Comparison of ENCODE assay signal across 8 cellular contexts in the genomic region with DNA sequence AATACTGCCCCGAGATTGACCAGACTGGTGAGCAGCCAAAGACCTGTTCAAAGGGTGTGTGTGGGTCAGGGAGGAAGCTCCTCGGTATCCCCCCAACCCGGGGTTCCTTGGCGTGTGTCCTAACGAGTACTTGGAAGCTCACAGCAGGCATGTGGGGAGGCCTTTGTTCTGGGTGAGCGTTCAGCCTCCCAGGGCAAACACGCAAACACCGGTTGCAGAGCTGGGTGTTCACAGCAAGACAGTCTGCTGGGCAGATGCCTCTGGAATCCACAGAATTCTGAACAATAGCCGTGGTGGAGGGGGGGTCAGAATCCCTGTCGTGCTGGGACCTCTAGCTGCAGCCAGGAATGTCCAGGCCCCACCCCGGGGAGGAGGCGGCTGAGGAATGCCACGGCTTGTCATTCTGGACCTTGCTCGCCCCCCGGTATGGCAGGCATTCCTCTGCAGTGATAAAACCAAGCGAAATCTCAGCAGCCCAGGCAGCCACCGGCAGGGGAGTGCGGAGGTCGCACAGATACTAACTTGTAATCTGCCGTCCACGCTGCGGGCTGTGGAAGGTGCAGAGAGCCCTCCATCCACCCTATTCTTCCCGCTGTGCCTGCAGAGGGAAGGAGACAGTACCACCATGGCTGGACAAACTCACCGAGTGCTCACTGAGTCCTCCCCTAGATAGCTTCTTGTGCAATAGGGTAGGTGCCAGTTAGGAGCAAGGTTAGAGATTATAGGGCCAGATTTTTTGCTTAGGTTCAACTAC.
DNase-seq lines count a peak whose midpoint lies in the region; ATAC-seq and TF ChIP-seq lines count a peak whose summit lies in the region.
"Not testable (repeated sequence)": the region's sequence is repeated elsewhere in the genome, so short reads cannot be mapped to it uniquely, and the experiment has no call there.

No MANE protein-coding gene starts in this region.

- not testable (repeated sequence) for H3K27me3 ChIP-seq in gastroesophageal sphincter; layer of hippocampus (ENCODE audit: control insufficient read depth, insufficient read depth, low read length); ovary; tibial artery

- TF ChIP-seq EP300 in gastroesophageal sphincter (IDR thresholded peaks at IDR 0.05); ovary (IDR thresholded peaks at IDR 0.05): not testable (repeated sequence)

- H3K4me1 ChIP-seq in gastroesophageal sphincter (peaks cover 0 to 33% (median 8%) of the 10 kb centered on the region in 3 donors), tibial artery (peaks cover 3 to 23% (median 7%) of the 10 kb centered on the region in 4 donors)
- H3K4me1 ChIP-seq in ovary (ENCODE audit: insufficient read depth) = not testable (repeated sequence)

- TF ChIP-seq POLR2A in gastroesophageal sphincter (IDR thresholded peaks at IDR 0.05); ovary (IDR thresholded peaks at IDR 0.05): not testable (repeated sequence)

- H3K9me3 Mint-ChIP-seq in Calu3 (ENCODE audit: low read depth, unreplicated experiment) = not testable (repeated sequence)

- not testable (repeated sequence) for H3K9me3 ChIP-seq in gastroesophageal sphincter, ovary, tibial artery

- peak overlapping the region; percentile 45 for H3K4me3 Mint-ChIP-seq in Calu3 (ENCODE audit: low read depth, unreplicated experiment)

- intact Hi-C loops in Calu3 (cut with micrococcal nuclease; ENCODE audit: unreplicated experiment); ovary (cut with DNase I): not testable (repeated sequence)
- intact Hi-C loops in tibial artery (cut with DNase I; ENCODE audit: low total_unique reads) = loop anchor here (5.0 kb wide), 1 partner anchor 219 kb away; no protein-coding TSS in a partner anchor

- peak overlapping the region; percentile 15 for H3K27ac Mint-ChIP-seq in Calu3 (ENCODE audit: unreplicated experiment)

- H3K27ac ChIP-seq in gastroesophageal sphincter (peak overlapping the region; percentile 70 to 96 (median 92)), layer of hippocampus (ENCODE audit: low read depth, low read length) (peak overlapping the region; percentile 42), ovary (peak overlapping the region in 1 of 2 donors; percentile 74), tibial artery (peak overlapping the region; percentile 84 to 95)

- peaks cover 36% of the 10 kb centered on the region for H3K36me3 Mint-ChIP-seq in Calu3 (ENCODE audit: insufficient read depth, unreplicated experiment)

- not testable (repeated sequence) for H3K36me3 ChIP-seq in gastroesophageal sphincter, ovary, tibial artery

- H3K4me1 Mint-ChIP-seq in Calu3 (ENCODE audit: low read depth, unreplicated experiment) = not testable (repeated sequence)

- H3K4me3 ChIP-seq in gastroesophageal sphincter, ovary, tibial artery: not testable (repeated sequence)

- TF ChIP-seq CTCF in Calu3 (IDR thresholded peaks at IDR 0.05; ENCODE audit: unreplicated experiment) = peak; percentile 9
- peak in 1 of 4 experiments; percentile 25 for TF ChIP-seq CTCF in gastroesophageal sphincter (IDR thresholded peaks at IDR 0.05)
- not testable (repeated sequence) for TF ChIP-seq CTCF in ovary (IDR thresholded peaks at IDR 0.05); tibial artery (IDR thresholded peaks at IDR 0.05)

- DNase-seq in Calu3 (peak; percentile 69), LHCN-M2 (ENCODE audit: low read depth) (peak; percentile 32), SK-N-DZ (ENCODE audit: low spot score) (peak; percentile 74), astrocyte of the hippocampus (ENCODE audit: low read depth, low spot score) (peak; percentile 92), ovary (peak; percentile 58 to 77 (median 67))
- DNase-seq in tibial artery = not testable (repeated sequence)

- BruUV-seq in Calu3 (replicated peaks; lab: Mats Ljungman, UMichigan) = not testable (repeated sequence)

- CTCF ChIA-PET in Calu3 (lab: Charles Lee) = not testable (repeated sequence)

- WGBS in gastroesophageal sphincter (ENCODE audit: low coverage in 1 of 2), 2 donors = 0 to 33% methylated on average over 3 to 8 of the region's 24 CpGs
- WGBS in ovary, 3 donors = 14 to 28% (median 16%) methylated on average over 13 to 24 of the region's 24 CpGs

- H3K27me3 Mint-ChIP-seq in Calu3 (ENCODE audit: unreplicated experiment) = not testable (repeated sequence)

- peak; percentile 10 for ATAC-seq in gastroesophageal sphincter
